Comparison of ENCODE assay signal across 8 cellular contexts in genomic region chr2:191539068-191539467, GRCh38.
A peak's percentile ranks its signal among the peaks of the same experiment; 100 is the strongest.
DNase-seq lines count a peak whose midpoint lies in the region; ATAC-seq, FAIRE-seq and TF ChIP-seq lines count a peak whose summit lies in the region.

No MANE protein-coding gene starts in this region.

- H3K9me3 Mint-ChIP-seq in T-helper 2 cell treated with Interferon-gamma antibody and Interleukin-4, amounts not matched to agents 5 μg/mL and 100 μg/mL, for 36 hours: no peaks in the 10 kb centered on the region

- peaks cover 2% of the 10 kb centered on the region for H3K4me1 Mint-ChIP-seq in T-helper 2 cell treated with Interferon-gamma antibody and Interleukin-4, amounts not matched to agents 5 μg/mL and 100 μg/mL, for 36 hours (ENCODE audit: low read depth)

- peaks cover 1% of the 10 kb centered on the region for H3K27me3 ChIP-seq in BJ (ENCODE audit: control insufficient read depth, insufficient read depth, low read length)

- H3K27ac Mint-ChIP-seq in T-helper 2 cell treated with Interferon-gamma antibody and Interleukin-4, amounts not matched to agents 5 μg/mL and 100 μg/mL, for 36 hours: no peak overlapping the region

- no peak for DNase-seq in BJ (ENCODE audit: low read depth)
- DNase-seq in GM13976 (ENCODE audit: low spot score): no peak
- peak; percentile 44 for DNase-seq in RWPE1 (ENCODE audit: low spot score)
- DNase-seq in stimulated activated CD4-positive, alpha-beta T cell treated with anti-CD3 and anti-CD28 coated beads, Interleukin-1b, Interleukin-23, amount 100 ng/mL, for 48 hours: peak; percentile 9
- no peak for DNase-seq in T-helper 2 cell treated with Interferon-gamma antibody and Interleukin-4, amounts not matched to agents 5 μg/mL and 100 μg/mL, for 36 hours (ENCODE audit: low spot score)

- no peaks in the 10 kb centered on the region for H3K36me3 ChIP-seq in BJ (ENCODE audit: control insufficient read depth, insufficient read depth, low read length)

- H3K27ac ChIP-seq in RWPE1: no peak overlapping the region

- peak; percentile 48 for FAIRE-seq in endometrium (lab: Jason Lieb, UNC)

- ATAC-seq in GM21576 (IDR thresholded peaks at IDR 0.05; ENCODE audit: unreplicated experiment) (no peak), HG02938 (IDR thresholded peaks at IDR 0.05; ENCODE audit: unreplicated experiment) (no peak)

- peaks cover 2% of the 10 kb centered on the region for H3K27me3 Mint-ChIP-seq in T-helper 2 cell treated with Interferon-gamma antibody and Interleukin-4, amounts not matched to agents 5 μg/mL and 100 μg/mL, for 36 hours (ENCODE audit: low read depth)

- in situ Hi-C loops in GM13976 (cut with MboI; ENCODE audit: low sequenced_read_pairs, unreplicated experiment): no loop called here

- TF ChIP-seq CTCF in BJ (IDR thresholded peaks at IDR 0.05; ENCODE audit: insufficient read depth, low read depth, low read length) (peak; percentile 68), GM13976 (IDR thresholded peaks at IDR 0.05; ENCODE audit: borderline replicate concordance, control extremely low read depth, extremely low read depth, insufficient read depth, missing control alignments) (peak; percentile 8), RWPE1 (conservative IDR thresholded peaks at IDR 0.05; ENCODE audit: low read depth) (peak; percentile 61)

- POLR2A ChIA-PET in BJ (lab: Charles Lee) (interaction anchor here (0.7 kb wide), 2 partner anchors 322 to 370 kb away, joined by 3 to 18 read pairs; no protein-coding TSS in a partner anchor), RWPE1 (lab: Yijun Ruan, JAX; ENCODE audit: low non-redundant PET) (no interaction called here)

- H3K4me3 ChIP-seq in BJ (ENCODE audit: low read depth, low read length): no peak overlapping the region

- H3K4me3 Mint-ChIP-seq in T-helper 2 cell treated with Interferon-gamma antibody and Interleukin-4, amounts not matched to agents 5 μg/mL and 100 μg/mL, for 36 hours: no peak overlapping the region

- CTCF ChIA-PET in BJ (lab: Yijun Ruan, JAX) (interaction anchor here (0.5 to 4.5 kb wide), 9 partner anchors 8 to 616 kb away, joined by 3 to 20 read pairs (median 3); no protein-coding TSS in a partner anchor), RWPE1 (lab: Yijun Ruan, JAX) (interaction anchor here (0.5 to 2.5 kb wide), 22 partner anchors 14 to 1936 kb away, joined by 3 to 10 read pairs (median 6); no protein-coding TSS in a partner anchor)

- H3K36me3 Mint-ChIP-seq in T-helper 2 cell treated with Interferon-gamma antibody and Interleukin-4, amounts not matched to agents 5 μg/mL and 100 μg/mL, for 36 hours (ENCODE audit: low read depth): no peaks in the 10 kb centered on the region

Comparison
In these comparisons a context has a peak if more than half of its experiments do, and no peak if none do; other contexts are left out.
1. DNase-seq: peak in RWPE1 (single experiment) and stimulated activated CD4-positive, alpha-beta T cell treated with anti-CD3 and anti-CD28 coated beads, Interleukin-1b, Interleukin-23, amount 100 ng/mL, for 48 hours (single experiment); none in BJ (single experiment), GM13976 (single experiment) and T-helper 2 cell treated with Interferon-gamma antibody and Interleukin-4, amounts not matched to agents 5 μg/mL and 100 μg/mL, for 36 hours (single experiment).
2. CTCF ChIP-seq: peak in every context shown above with its lines; median percentile 68 in BJ; 61 in RWPE1; 8 in GM13976.